Comparison of ENCODE assay signal across 11 cellular contexts in the genomic region with DNA sequence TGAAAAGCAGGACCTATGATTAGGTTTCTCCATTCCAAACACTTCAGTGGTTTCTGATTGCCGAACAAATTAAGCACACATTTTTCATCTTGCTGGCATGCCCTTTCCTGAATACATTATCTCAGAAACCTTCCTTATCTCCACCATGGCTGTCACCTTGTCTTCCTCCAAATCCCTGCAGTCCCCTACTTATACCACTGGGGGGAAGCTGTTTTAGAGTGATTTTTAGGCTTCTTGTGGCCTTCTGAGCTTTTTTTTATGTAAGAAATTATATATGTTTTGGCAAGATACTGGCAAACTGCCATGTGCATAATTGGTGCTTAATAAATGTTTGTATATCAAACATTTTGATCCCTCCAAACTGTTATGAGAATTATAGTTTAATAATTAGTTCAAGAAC.
DNase-seq lines count a peak whose midpoint lies in the region; ATAC-seq and TF ChIP-seq lines count a peak whose summit lies in the region.
"Had no signal": no experiment of that assay in that cellular context is flagged by ENCODE, and none has a peak within 500 bp of the region (broad histone marks: within the 10 kb centered on the region; RNA-seq: fewer than 3 reads in every experiment).

No MANE protein-coding gene starts in this region.

- no peaks in the 10 kb centered on the region; the same call in 2 of the 3 replicates for H3K36me3 Mint-ChIP-seq in GM23338 (ENCODE audit: low read depth)
- H3K36me3 Mint-ChIP-seq: activated CD8-positive, alpha-beta memory T cell treated with anti-CD3 and anti-CD28 coated beads, Interleukin-2, amount 10 ng/mL, durations not matched to agents 7 days and 5 days had no signal

- H3F3A ChIP-seq in GM23338 (replicated peaks; ENCODE audit: low read depth), result no peaks in the 10 kb centered on the region

- H3K27ac Mint-ChIP-seq in GM23338, result no peak overlapping the region
- H3K27ac Mint-ChIP-seq: activated CD8-positive, alpha-beta memory T cell treated with anti-CD3 and anti-CD28 coated beads, Interleukin-2, amount 10 ng/mL, durations not matched to agents 7 days and 5 days; T-helper 2 cell treated with Interferon-gamma antibody and Interleukin-4, amounts not matched to agents 5 μg/mL and 100 μg/mL, for 36 hours had no signal

- H3K4me2 ChIP-seq in GM23338, result no peak overlapping the region

- peak; percentile 31; the same call in 1 of the 3 replicates for ATAC-seq in GM23338
- no peak for ATAC-seq in HG02610 (IDR thresholded peaks at IDR 0.05; ENCODE audit: unreplicated experiment)
- ATAC-seq in GM21360 (IDR thresholded peaks at IDR 0.05; ENCODE audit: unreplicated experiment), result no peak
- ATAC-seq: activated CD8-positive, alpha-beta memory T cell treated with anti-CD3 and anti-CD28 coated beads, Interleukin-2, amount 10 ng/mL, durations not matched to agents 7 days and 5 days; psoas muscle had no signal

- H3K27ac ChIP-seq in GM23338 (ENCODE audit: low read depth), result no peak overlapping the region
- H3K27ac ChIP-seq: psoas muscle had no signal

- H3K4me3 Mint-ChIP-seq in GM23338, result no peak overlapping the region
- H3K4me3 Mint-ChIP-seq: activated CD8-positive, alpha-beta memory T cell treated with anti-CD3 and anti-CD28 coated beads, Interleukin-2, amount 10 ng/mL, durations not matched to agents 7 days and 5 days; T-helper 2 cell treated with Interferon-gamma antibody and Interleukin-4, amounts not matched to agents 5 μg/mL and 100 μg/mL, for 36 hours had no signal

- no peaks in the 10 kb centered on the region for H4K20me1 ChIP-seq in GM23338 (replicated peaks; ENCODE audit: insufficient read depth)

- H3K36me3 ChIP-seq in GM23338 (ENCODE audit: insufficient read depth), result no peaks in the 10 kb centered on the region

- no peak overlapping the region for H2AFZ ChIP-seq in GM23338

- no peaks in the 10 kb centered on the region for H3K27me3 ChIP-seq in GM23338 (ENCODE audit: insufficient read depth)

- H3K4me3 ChIP-seq in GM23338 (no peak overlapping the region), epithelial cell of esophagus (ENCODE audit: low read length) (no peak overlapping the region)
- H3K4me3 ChIP-seq: psoas muscle had no signal

- TF ChIP-seq CTCF in GM23338 (conservative IDR thresholded peaks at IDR 0.05; ENCODE audit: low read depth in 2 of 2) (peak; percentile 46 to 58), epithelial cell of esophagus (IDR thresholded peaks at IDR 0.05; ENCODE audit: insufficient read depth, low read depth, low read length, missing control alignments) (peak; percentile 12)

- peak; percentile 21 for DNase-seq in CMK (ENCODE audit: low read depth)
- peak; percentile 64 for DNase-seq in GM23338 (ENCODE audit: low spot score)
- DNase-seq in NCI-H748 treated with DMSO at 0.1 percent for 48 hours (lab: John Stamatoyannopoulos, UW), result peak; percentile 16
- no peak for DNase-seq in epithelial cell of esophagus (ENCODE audit: low read depth)
- no peak for DNase-seq in stimulated activated CD4-positive, alpha-beta T cell treated with anti-CD3 and anti-CD28 coated beads, Interleukin-4, amount 100 ng/mL, for 1 hour
- DNase-seq in SKM-1 (lab: John Stamatoyannopoulos, UW; ENCODE audit: unreplicated experiment), result no peak
- DNase-seq: activated CD8-positive, alpha-beta memory T cell treated with anti-CD3 and anti-CD28 coated beads, Interleukin-2, amount 10 ng/mL, durations not matched to agents 7 days and 5 days; psoas muscle had no signal

- H3K27me3 Mint-ChIP-seq in GM23338 (ENCODE audit: insufficient read depth, low read depth, poor library complexity), result no peaks in the 10 kb centered on the region
- H3K27me3 Mint-ChIP-seq: activated CD8-positive, alpha-beta memory T cell treated with anti-CD3 and anti-CD28 coated beads, Interleukin-2, amount 10 ng/mL, durations not matched to agents 7 days and 5 days had no signal

- no peaks in the 10 kb centered on the region for H3K9me3 Mint-ChIP-seq in GM23338
- H3K9me3 Mint-ChIP-seq: T-helper 2 cell treated with Interferon-gamma antibody and Interleukin-4, amounts not matched to agents 5 μg/mL and 100 μg/mL, for 36 hours had no signal

- H3K4me1 ChIP-seq in GM23338 (ENCODE audit: insufficient read depth), result no peaks in the 10 kb centered on the region
- H3K4me1 ChIP-seq: psoas muscle had no signal

- H3K9me2 ChIP-seq in GM23338 (ENCODE audit: insufficient read depth), result peaks cover 7% of the 10 kb centered on the region

- H3K4me1 Mint-ChIP-seq in GM23338, result peaks cover 2% of the 10 kb centered on the region; the same call in 1 of the 3 replicates
- H3K4me1 Mint-ChIP-seq: activated CD8-positive, alpha-beta memory T cell treated with anti-CD3 and anti-CD28 coated beads, Interleukin-2, amount 10 ng/mL, durations not matched to agents 7 days and 5 days had no signal

- H3K79me2 ChIP-seq in GM23338 (replicated peaks; ENCODE audit: insufficient read depth), result no peaks in the 10 kb centered on the region

TF ChIP-seq in GM23338, 12 proteins besides CTCF, POLR2A, EP300 and RAD21 (continues in another document):
- TF ChIP-seq POLR2AphosphoS5 (IDR thresholded peaks at IDR 0.05; ENCODE audit: low read depth) (no peak), STAT1 (IDR thresholded peaks at IDR 0.05; ENCODE audit: unreplicated experiment) (no peak), JUNB (IDR thresholded peaks at IDR 0.05; ENCODE audit: unreplicated experiment) (no peak), REST (IDR thresholded peaks at IDR 0.05; ENCODE audit: unreplicated experiment) (no peak), ZNF331 (CRISPR knock-in tag; IDR thresholded peaks at IDR 0.05; ENCODE audit: low read depth) (no peak), CREB1 (CRISPR knock-in tag; IDR thresholded peaks at IDR 0.05; ENCODE audit: low read depth) (no peak)

Comparison
In these comparisons a context has a peak if more than half of its experiments do, and no peak if none do; other contexts are left out.
1. DNase-seq: peak in CMK (single experiment), GM23338 (single experiment) and NCI-H748 treated with DMSO at 0.1 percent for 48 hours (single experiment); none in epithelial cell of esophagus (single experiment), stimulated activated CD4-positive, alpha-beta T cell treated with anti-CD3 and anti-CD28 coated beads, Interleukin-4, amount 100 ng/mL, for 1 hour (single experiment) and SKM-1 (single experiment).